In the genomic region with DNA sequence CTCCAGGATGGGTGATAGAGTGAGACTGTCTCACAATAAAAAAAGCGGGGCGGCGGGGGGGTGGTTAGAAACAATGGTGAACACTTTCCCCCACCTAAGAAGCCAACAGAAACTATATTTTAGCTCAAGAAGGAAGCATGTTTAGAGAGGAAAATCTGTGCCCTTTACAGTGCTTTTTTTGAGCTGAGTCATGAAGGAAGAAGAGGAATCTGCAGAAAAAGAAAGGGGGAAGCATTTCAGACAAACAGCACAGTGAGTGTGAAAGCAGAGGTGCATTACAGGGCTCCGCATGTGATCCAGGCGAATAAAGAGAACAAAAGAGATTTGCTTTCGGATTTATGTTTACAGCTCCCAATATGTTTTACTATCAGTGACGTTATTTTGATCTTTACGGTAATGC, we compare ENCODE assay signal across 21 cellular contexts.
"Had no signal": no experiment of that assay in that cellular context is flagged by ENCODE, and none has a peak within 500 bp of the region (broad histone marks: within the 10 kb centered on the region; RNA-seq: fewer than 3 reads in every experiment).

No MANE protein-coding gene starts in this region.

- H3K4me1 ChIP-seq: adrenal gland, breast epithelium, Peyer's patch, SJCRH30 had no signal

- H3K36me3 ChIP-seq: adrenal gland, breast epithelium, Peyer's patch, SJCRH30 had no signal

- H3K4me3 ChIP-seq: adrenal gland, breast epithelium, Peyer's patch, SJCRH30 had no signal

- H3K4me2 ChIP-seq: SK-N-SH had no signal

- H3K27ac ChIP-seq: adrenal gland, breast epithelium, Peyer's patch, RWPE1, SJCRH30 had no signal

- H3K9me3 ChIP-seq: adrenal gland, breast epithelium, Peyer's patch, SJCRH30, SK-N-SH had no signal

- H3K9ac ChIP-seq: SK-N-SH had no signal

- H3K27me3 ChIP-seq: adrenal gland, breast epithelium, Peyer's patch, SJCRH30 had no signal

- DNase-seq: activated CD4-positive, alpha-beta T cell treated with anti-CD3 and anti-CD28 coated beads for 4 hours; activated CD8-positive, alpha-beta memory T cell treated with anti-CD3 and anti-CD28 coated beads, Interleukin-2, amount 50 U/mL, for 4 hours; activated CD8-positive, alpha-beta T cell treated with anti-CD3 and anti-CD28 coated beads for 36 hours; activated naive CD4-positive, alpha-beta T cell treated with anti-CD3 and anti-CD28 coated beads, Interleukin-2, amount 50 U/mL, for 16 hours; activated naive CD8-positive, alpha-beta T cell treated with anti-CD3 and anti-CD28 coated beads, Interleukin-2, amount 10 ng/mL, durations not matched to agents 7 days and 5 days; adrenal gland; anterior cingulate cortex; central memory CD4-positive, alpha-beta T cell; Kasumi-1; NCI-H1105 treated with DMSO at 0.1 percent for 48 hours; NCI-H1436 treated with DMSO at 0.1 percent for 48 hours; NCI-H187; NCI-H2081 treated with DMSO at 0.1 percent for 48 hours; NCI-H446; Peyer's patch; Right ventricle myocardium superior; SJCRH30; SK-N-SH; T-helper 1 cell had no signal
